In genomic region chr6:37171970-37172812, GRCh38 we compare ENCODE assay signal across 8 cellular contexts. TPM values are rescaled to one million over a fixed set of nuclear protein-coding genes. Genes with fewer than 3 reads are reported as not detected.
DNase-seq lines count a peak whose midpoint lies in the region; TF ChIP-seq lines count a peak whose summit lies in the region.

No MANE protein-coding gene starts in this region.

- peaks cover 15% of the 10 kb centered on the region; the same call in 1 of the 2 replicates for H3F3A ChIP-seq in GM23248 (ENCODE audit: insufficient read depth)

- DNase-seq in AML-193 (lab: John Stamatoyannopoulos, UW) (peak; percentile 98), GM23248 (peak; percentile 96), NCI-H2029 (lab: John Stamatoyannopoulos, UW) (peak; percentile 90), anterior cingulate cortex (lab: John Stamatoyannopoulos, UW) (peak; percentile 18 to 92 (median 79)), right atrium auricular region (ENCODE audit: low spot score) (peak; percentile 98), prostate gland (ENCODE audit: low spot score) (peak; percentile 95), ureter (ENCODE audit: low spot score) (peak; percentile 96)
- peak; percentile 89 for DNase-seq in T-helper 2 cell treated with Interferon-gamma antibody and Interleukin-4, amounts not matched to agents 5 μg/mL and 100 μg/mL, for 36 hours (ENCODE audit: low spot score)

- no peaks in the 10 kb centered on the region for H3K9me2 ChIP-seq in GM23248 (ENCODE audit: insufficient read depth)

- WGBS in GM23248 (ENCODE audit: low coverage in 1 of 2, low lambda C conversion rate in 2 of 2, missing lambda C conversion rate in 2 of 2), 2 experiments = 10 to 11% methylated on average over 17 of the region's 17 CpGs
- 5% methylated on average over 17 of the region's 17 CpGs for WGBS in prostate gland

- H3K4me3 Mint-ChIP-seq in T-helper 2 cell treated with Interferon-gamma antibody and Interleukin-4, amounts not matched to agents 5 μg/mL and 100 μg/mL, for 36 hours = peak overlapping the region; percentile 91

- TF ChIP-seq POLR2A in prostate gland (IDR thresholded peaks at IDR 0.05) = peak; percentile 47

- in situ Hi-C loops in GM23248 (cut with MboI) = loop anchor here (10.0 kb wide), 1 partner anchor 117 kb away; no protein-coding TSS in a partner anchor

- peaks cover 10% of the 10 kb centered on the region; the same call in 1 of the 2 replicates for H3K79me2 ChIP-seq in GM23248 (ENCODE audit: insufficient read depth)

- peaks cover 45% of the 10 kb centered on the region for H3K4me1 Mint-ChIP-seq in T-helper 2 cell treated with Interferon-gamma antibody and Interleukin-4, amounts not matched to agents 5 μg/mL and 100 μg/mL, for 36 hours (ENCODE audit: low read depth)

- peak overlapping the region; percentile 94 for H3K27ac Mint-ChIP-seq in T-helper 2 cell treated with Interferon-gamma antibody and Interleukin-4, amounts not matched to agents 5 μg/mL and 100 μg/mL, for 36 hours

- H3K9ac ChIP-seq in GM23248 = peak overlapping the region; percentile 96

- H3K4me3 ChIP-seq in GM23248 = peak overlapping the region; percentile 86
- H3K4me3 ChIP-seq in right atrium auricular region = peak overlapping the region; percentile 82 to 98
- peak overlapping the region; percentile 54 to 60 for H3K4me3 ChIP-seq in prostate gland

- H3K9me3 ChIP-seq in GM23248 (ENCODE audit: low read depth) (no peaks in the 10 kb centered on the region), right atrium auricular region (no peaks in the 10 kb centered on the region), prostate gland (no peaks in the 10 kb centered on the region)

- no peaks in the 10 kb centered on the region for H4K20me1 ChIP-seq in GM23248 (ENCODE audit: insufficient read depth)

- no peaks in the 10 kb centered on the region for H3K9me3 Mint-ChIP-seq in T-helper 2 cell treated with Interferon-gamma antibody and Interleukin-4, amounts not matched to agents 5 μg/mL and 100 μg/mL, for 36 hours

- H3K27ac ChIP-seq in GM23248 (peak overlapping the region; percentile 83), right atrium auricular region (peak overlapping the region; percentile 95 to 99), prostate gland (peak overlapping the region; percentile 81 to 84)

- H2AFZ ChIP-seq in GM23248 = 0 out of 2 replicates have a peak overlapping the region, but pooled peaks have one; percentile 18

- TF ChIP-seq CTCF in right atrium auricular region (IDR thresholded peaks at IDR 0.05) (peak; percentile 91 to 96), prostate gland (IDR thresholded peaks at IDR 0.05) (peak; percentile 98 to 99 (median 99))

- intact Hi-C loops in prostate gland (cut with DNase I) = loop anchor here (2.0 to 5.0 kb wide), 5 partner anchors 35 to 185 kb away; partner anchors contain the start of gene MTCH1

- peaks cover 63% of the 10 kb centered on the region for H3K36me3 Mint-ChIP-seq in T-helper 2 cell treated with Interferon-gamma antibody and Interleukin-4, amounts not matched to agents 5 μg/mL and 100 μg/mL, for 36 hours (ENCODE audit: low read depth)

- H3K4me2 ChIP-seq in GM23248 (ENCODE audit: unreplicated experiment) = peak overlapping the region; percentile 95

- peaks cover 34% of the 10 kb centered on the region for H3K36me3 ChIP-seq in GM23248 (ENCODE audit: low read depth)
- H3K36me3 ChIP-seq in right atrium auricular region = peaks cover 51% of the 10 kb centered on the region
- peaks cover 0 to 9% of the 10 kb centered on the region in 2 donors for H3K36me3 ChIP-seq in prostate gland

- peaks cover 15% of the 10 kb centered on the region for H3K4me1 ChIP-seq in GM23248 (ENCODE audit: insufficient read depth)
- peaks cover 0 to 51% of the 10 kb centered on the region in 2 donors for H3K4me1 ChIP-seq in right atrium auricular region
- peaks cover 5% of the 10 kb centered on the region for H3K4me1 ChIP-seq in prostate gland (replicated peaks)

- peaks cover 2% of the 10 kb centered on the region for H3K27me3 Mint-ChIP-seq in T-helper 2 cell treated with Interferon-gamma antibody and Interleukin-4, amounts not matched to agents 5 μg/mL and 100 μg/mL, for 36 hours (ENCODE audit: low read depth)

- no peaks in the 10 kb centered on the region for H3K27me3 ChIP-seq in GM23248 (replicated peaks; ENCODE audit: insufficient read depth)
- no peaks in the 10 kb centered on the region for H3K27me3 ChIP-seq in right atrium auricular region
- H3K27me3 ChIP-seq in prostate gland (replicated peaks; ENCODE audit: insufficient read depth) = no peaks in the 10 kb centered on the region

RNA-seq across cellular contexts. Expression of gene PIM1, which starts 2.2 kb away (rescaled TPM):
- total RNA-seq in GM23248 (2014; rRNA removed; shearing (Covaris generic)) = 12.6 and 15.5 TPM in 2 replicates
- 10.8 and 12.0 TPM in 2 replicates for polyA plus RNA-seq in GM23248 (2016; fragmentation: Nextera tagmentation; extraction: Ambion mirVana)
- 10 to 100 TPM; 28.0 to 46.2 TPM for total RNA-seq in right atrium auricular region
- 10 to 100 TPM in 1 of 2 donors, 1 to 10 TPM in 1; 4.8 to 35.3 TPM for total RNA-seq in prostate gland
- 35.0 TPM for total RNA-seq in ureter

Comparison
In these comparisons a context has a peak if more than half of its experiments do, and no peak if none do; other contexts are left out.
1. Peak in every context shown above with its lines: DNase-seq, H3K4me3 ChIP-seq and H3K27ac ChIP-seq.